Comparison of ENCODE assay signal across 11 cellular contexts in genomic region chr15:75131269-75131643, GRCh38.
DNase-seq lines count a peak whose midpoint lies in the region; ATAC-seq, FAIRE-seq and TF ChIP-seq lines count a peak whose summit lies in the region.
"Had no signal": no experiment of that assay in that cellular context is flagged by ENCODE, and none has a peak within 500 bp of the region (broad histone marks: within the 10 kb centered on the region; RNA-seq: fewer than 3 reads in every experiment).

No MANE protein-coding gene starts in this region.

- H3K4me3 Mint-ChIP-seq in immature natural killer cell (peak overlapping the region; percentile 78 to 93 (median 85)), type B pancreatic cell (no peak overlapping the region)
- H3K4me3 Mint-ChIP-seq: neural progenitor cell had no signal

- DNase-seq in AML-193 (lab: John Stamatoyannopoulos, UW) (peak; percentile 66 to 73), GM12891 (ENCODE audit: insufficient read length, low spot score) (no peak), SKM-1 treated with dmso at 0.1 percent for 144 hours (lab: John Stamatoyannopoulos, UW; ENCODE audit: unreplicated experiment) (peak; percentile 93), immature natural killer cell (no peak), type B pancreatic cell (ENCODE audit: extremely low spot score, unreplicated experiment) (no peak), amygdala (lab: John Stamatoyannopoulos, UW) (no peak)
- DNase-seq in effector CD4-positive, alpha-beta T cell: no peak
- DNase-seq: activated CD4-positive, CD25-positive, alpha-beta regulatory T cell; COR-L47 had no signal

- H3K36me3 Mint-ChIP-seq in immature natural killer cell (no peaks in the 10 kb centered on the region), type B pancreatic cell (no peaks in the 10 kb centered on the region)
- H3K36me3 Mint-ChIP-seq: neural progenitor cell had no signal

- no peak for ATAC-seq in GM19324 (IDR thresholded peaks at IDR 0.05; ENCODE audit: low FRiP score, unreplicated experiment)

- H3K27ac Mint-ChIP-seq in immature natural killer cell (peak overlapping the region; percentile 84 to 96 (median 93)), type B pancreatic cell (no peak overlapping the region)

- H3K4me1 Mint-ChIP-seq in immature natural killer cell (peaks cover 56 to 60% of the 10 kb centered on the region in 2 donors), type B pancreatic cell (ENCODE audit: unreplicated experiment) (no peaks in the 10 kb centered on the region)

- peaks cover 0 to 6% (median 2%) of the 10 kb centered on the region in 3 donors for H3K27me3 Mint-ChIP-seq in immature natural killer cell (ENCODE audit: low read depth in 3 of 3)
- no peaks in the 10 kb centered on the region for H3K27me3 Mint-ChIP-seq in type B pancreatic cell

- no peak for TF ChIP-seq CTCF in type B pancreatic cell (conservative IDR thresholded peaks at IDR 0.05)

- no peak for TF ChIP-seq POLR2A in GM12891 (IDR thresholded peaks at IDR 0.05; ENCODE audit: low read depth, low read length)

- no peak for FAIRE-seq in GM12891 (lab: Jason Lieb, UNC)

- H3K9me3 Mint-ChIP-seq in immature natural killer cell: no peaks in the 10 kb centered on the region
- no peaks in the 10 kb centered on the region for H3K9me3 Mint-ChIP-seq in type B pancreatic cell
- H3K9me3 Mint-ChIP-seq: neural progenitor cell had no signal

TF ChIP-seq in GM12891, 5 proteins besides CTCF, POLR2A, EP300 and RAD21:
- no peak for TF ChIP-seq POLR2AphosphoS5 (IDR thresholded peaks at IDR 0.05; ENCODE audit: low read depth, low read length)
- 0 out of 2 replicates have a peak, but pooled peaks have one; percentile 7 for TF ChIP-seq SPI1 (IDR thresholded peaks at IDR 0.05; ENCODE audit: low read depth, low read length)
- TF ChIP-seq PAX5 (IDR thresholded peaks at IDR 0.05; ENCODE audit: insufficient read depth, low read length, severe bottlenecking): no peak
- no peak for TF ChIP-seq TAF1 (IDR thresholded peaks at IDR 0.05; ENCODE audit: low read depth, low read length)
- no peak for TF ChIP-seq POU2F2 (IDR thresholded peaks at IDR 0.05; ENCODE audit: low read depth, low read length)

Comparison
In these comparisons a context has a peak if more than half of its experiments do, and no peak if none do; other contexts are left out.
1. DNase-seq: peak in AML-193 (2 of 2) and SKM-1 treated with dmso at 0.1 percent for 144 hours (single experiment); none in GM12891 (single experiment), immature natural killer cell (0 of 3), type B pancreatic cell (single experiment), effector CD4-positive, alpha-beta T cell (single experiment) and amygdala (0 of 56).